In genomic region chr15:28998511-28998910, GRCh38 we compare ENCODE assay signal across 1 cellular context.
TF ChIP-seq lines count a peak whose summit lies in the region.

No MANE protein-coding gene starts in this region.

TF ChIP-seq in HepG2, 621 proteins besides CTCF, POLR2A, EP300 and RAD21 (continued from another document):
- TF ChIP-seq, protein P1, sequence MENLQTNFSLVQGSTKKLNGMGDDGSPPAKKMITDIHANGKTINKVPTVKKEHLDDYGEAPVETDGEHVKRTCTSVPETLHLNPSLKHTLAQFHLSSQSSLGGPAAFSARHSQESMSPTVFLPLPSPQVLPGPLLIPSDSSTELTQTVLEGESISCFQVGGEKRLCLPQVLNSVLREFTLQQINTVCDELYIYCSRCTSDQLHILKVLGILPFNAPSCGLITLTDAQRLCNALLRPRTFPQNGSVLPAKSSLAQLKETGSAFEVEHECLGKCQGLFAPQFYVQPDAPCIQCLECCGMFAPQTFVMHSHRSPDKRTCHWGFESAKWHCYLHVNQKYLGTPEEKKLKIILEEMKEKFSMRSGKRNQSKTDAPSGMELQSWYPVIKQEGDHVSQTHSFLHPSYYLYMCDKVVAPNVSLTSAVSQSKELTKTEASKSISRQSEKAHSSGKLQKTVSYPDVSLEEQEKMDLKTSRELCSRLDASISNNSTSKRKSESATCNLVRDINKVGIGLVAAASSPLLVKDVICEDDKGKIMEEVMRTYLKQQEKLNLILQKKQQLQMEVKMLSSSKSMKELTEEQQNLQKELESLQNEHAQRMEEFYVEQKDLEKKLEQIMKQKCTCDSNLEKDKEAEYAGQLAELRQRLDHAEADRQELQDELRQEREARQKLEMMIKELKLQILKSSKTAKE (CRISPR knock-in tag; IDR thresholded peaks at IDR 0.05; ENCODE audit: borderline replicate concordance): no peak
- TF ChIP-seq STAG1 (CRISPR knock-in tag; IDR thresholded peaks at IDR 0.05): peak; percentile 22; the same call in 1 of the 2 replicates
- TF ChIP-seq AFF4 (CRISPR knock-in tag; IDR thresholded peaks at IDR 0.05): no peak
- TF ChIP-seq SP2 (CRISPR knock-in tag; IDR thresholded peaks at IDR 0.05): no peak
- no peak for TF ChIP-seq FOXO1 (CRISPR knock-in tag; IDR thresholded peaks at IDR 0.05)
- no peak for TF ChIP-seq U2AF1 (optimal IDR thresholded peaks at IDR 0.05; ENCODE audit: low read depth, low read length)
